1 cellular context compared by ENCODE assay signal in the genomic region with DNA sequence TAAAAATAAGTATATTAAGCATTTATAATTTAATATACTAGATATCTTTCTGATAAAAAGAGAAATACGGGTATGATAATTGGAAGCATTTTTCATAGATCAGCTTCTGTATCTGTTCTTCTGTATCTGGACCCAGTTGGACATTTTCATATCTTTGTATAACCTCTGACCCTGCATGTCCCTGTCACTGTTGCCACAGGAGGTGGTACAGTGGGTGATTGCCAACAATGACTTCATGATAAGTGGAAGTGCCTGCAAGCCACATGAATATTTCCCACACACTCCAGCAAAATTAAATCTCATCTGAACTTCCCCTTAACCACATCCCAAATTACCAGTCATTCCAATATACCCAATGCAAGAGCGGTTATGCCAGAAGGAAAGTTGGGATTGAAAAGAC.
TF ChIP-seq lines count a peak whose summit lies in the region.

No MANE protein-coding gene starts in this region.

TF ChIP-seq in K562, 482 proteins besides CTCF, POLR2A, EP300 and RAD21 (continued from another document):
- TF ChIP-seq ZNF274 (IDR thresholded peaks at IDR 0.05; ENCODE audit: borderline replicate concordance, low read depth, low read length) (no peak), BRF1 (IDR thresholded peaks at IDR 0.05; ENCODE audit: borderline replicate concordance, extremely low read depth, insufficient read length) (no peak), POLR3G (IDR thresholded peaks at IDR 0.05; ENCODE audit: extremely low read depth, insufficient read length, insufficient replicate concordance) (no peak)
